In genomic region chr16:89300976-89301360, GRCh38 we compare ENCODE assay signal across 12 cellular contexts.
A peak's percentile ranks its signal among the peaks of the same experiment; 100 is the strongest.
DNase-seq lines count a peak whose midpoint lies in the region; ATAC-seq and TF ChIP-seq lines count a peak whose summit lies in the region.
"Had no signal": no experiment of that assay in that cellular context is flagged by ENCODE, and none has a peak within 500 bp of the region (broad histone marks: within the 10 kb centered on the region; RNA-seq: fewer than 3 reads in every experiment).

No MANE protein-coding gene starts in this region.

- H3K9me3 ChIP-seq in BLaER1 (no peaks in the 10 kb centered on the region), adipocyte (ENCODE audit: control insufficient read depth, low read length) (no peaks in the 10 kb centered on the region), cardiac muscle cell (ENCODE audit: low read depth) (no peaks in the 10 kb centered on the region), SJCRH30 (replicated peaks) (no peaks in the 10 kb centered on the region)
- H3K9me3 ChIP-seq: colonic mucosa, SJSA1 had no signal

- H3K27me3 ChIP-seq in BLaER1 (no peaks in the 10 kb centered on the region), adipocyte (replicated peaks; ENCODE audit: control insufficient read depth, insufficient read depth, low read length) (no peaks in the 10 kb centered on the region), cardiac muscle cell (no peaks in the 10 kb centered on the region), SJCRH30 (no peaks in the 10 kb centered on the region)
- H3K27me3 ChIP-seq: colonic mucosa, SJSA1 had no signal

- H3K36me3 Mint-ChIP-seq in stimulated activated memory B cell treated with anti-CD40 and anti-IgM and Interleukin-4, amounts not matched to agents 10 μg/mL and 1 μg/mL and 100 μg/mL, for 72 hours: peaks cover 54% of the 10 kb centered on the region

- H3K4me1 ChIP-seq in BLaER1: peaks cover 91% of the 10 kb centered on the region
- H3K4me1 ChIP-seq in adipocyte (ENCODE audit: control insufficient read depth, insufficient read depth, low read length): peaks cover 19% of the 10 kb centered on the region
- no peaks in the 10 kb centered on the region for H3K4me1 ChIP-seq in cardiac muscle cell (ENCODE audit: low read depth)
- peaks cover 6% of the 10 kb centered on the region for H3K4me1 ChIP-seq in SJCRH30
- H3K4me1 ChIP-seq: colonic mucosa had no signal

- H3K27ac ChIP-seq in BLaER1 (peak overlapping the region; percentile 55), cardiac muscle cell (peak overlapping the region; percentile 4), SJCRH30 (no peak overlapping the region)
- H3K27ac ChIP-seq: colonic mucosa had no signal

- no peaks in the 10 kb centered on the region for H3K9me3 Mint-ChIP-seq in stimulated activated memory B cell treated with anti-CD40 and anti-IgM and Interleukin-4, amounts not matched to agents 10 μg/mL and 1 μg/mL and 100 μg/mL, for 72 hours

- H3K27ac Mint-ChIP-seq in stimulated activated memory B cell treated with anti-CD40 and anti-IgM and Interleukin-4, amounts not matched to agents 10 μg/mL and 1 μg/mL and 100 μg/mL, for 72 hours: no peak overlapping the region

- H3K4me2 ChIP-seq in BLaER1: peak overlapping the region; percentile 84

- H3K4me3 Mint-ChIP-seq in stimulated activated memory B cell treated with anti-CD40 and anti-IgM and Interleukin-4, amounts not matched to agents 10 μg/mL and 1 μg/mL and 100 μg/mL, for 72 hours: no peak overlapping the region
- H3K4me3 Mint-ChIP-seq: CD14-positive monocyte had no signal

- no peak for TF ChIP-seq CTCF in cardiac muscle cell (IDR thresholded peaks at IDR 0.05; ENCODE audit: low read depth, low read length)

- no peak overlapping the region for H3K4me3 ChIP-seq in BLaER1
- no peak overlapping the region for H3K4me3 ChIP-seq in adipocyte (ENCODE audit: low read length)
- no peak overlapping the region for H3K4me3 ChIP-seq in cardiac muscle cell
- H3K4me3 ChIP-seq in SJCRH30: no peak overlapping the region
- H3K4me3 ChIP-seq: colonic mucosa, SJSA1 had no signal

- H3K36me3 ChIP-seq in BLaER1 (peaks cover 93% of the 10 kb centered on the region), adipocyte (ENCODE audit: control insufficient read depth, insufficient read depth, low read length, severe bottlenecking) (peaks cover 34% of the 10 kb centered on the region), cardiac muscle cell (no peaks in the 10 kb centered on the region), SJCRH30 (peaks cover 62% of the 10 kb centered on the region)
- H3K36me3 ChIP-seq: colonic mucosa had no signal

- intact Hi-C loops in sciatic nerve (cut with DNase I): no loop called here

- H3K9ac ChIP-seq in BLaER1 (0 out of 2 replicates have a peak overlapping the region, but pooled peaks have one; percentile 21), adipocyte (ENCODE audit: low read length) (peak overlapping the region; percentile 62)

- no peaks in the 10 kb centered on the region for H3K27me3 Mint-ChIP-seq in stimulated activated memory B cell treated with anti-CD40 and anti-IgM and Interleukin-4, amounts not matched to agents 10 μg/mL and 1 μg/mL and 100 μg/mL, for 72 hours

- ATAC-seq in sciatic nerve: peak; percentile 18
- ATAC-seq in stimulated activated memory B cell treated with anti-CD40 and anti-IgM and Interleukin-4, amounts not matched to agents 10 μg/mL and 1 μg/mL and 100 μg/mL, for 72 hours: no peak
- ATAC-seq in HG03196 (IDR thresholded peaks at IDR 0.05; ENCODE audit: unreplicated experiment): no peak

- H4K20me1 ChIP-seq in BLaER1: peaks cover 100% of the 10 kb centered on the region

- peaks cover 53% of the 10 kb centered on the region for H3K4me1 Mint-ChIP-seq in stimulated activated memory B cell treated with anti-CD40 and anti-IgM and Interleukin-4, amounts not matched to agents 10 μg/mL and 1 μg/mL and 100 μg/mL, for 72 hours

- DNase-seq in adipocyte (ENCODE audit: low read depth) (peak; percentile 9), cardiac muscle cell (ENCODE audit: low read depth in 1 of 2, low spot score in 1 of 2) (no peak), sciatic nerve (ENCODE audit: low spot score) (no peak), cerebellar nuclear complex (lab: John Stamatoyannopoulos, UW) (no peak), SJCRH30 (no peak)
- DNase-seq: NCI-H510A treated with DMSO at 0.1 percent for 48 hours had no signal
